9 cellular contexts compared by ENCODE assay signal in the genomic region with DNA sequence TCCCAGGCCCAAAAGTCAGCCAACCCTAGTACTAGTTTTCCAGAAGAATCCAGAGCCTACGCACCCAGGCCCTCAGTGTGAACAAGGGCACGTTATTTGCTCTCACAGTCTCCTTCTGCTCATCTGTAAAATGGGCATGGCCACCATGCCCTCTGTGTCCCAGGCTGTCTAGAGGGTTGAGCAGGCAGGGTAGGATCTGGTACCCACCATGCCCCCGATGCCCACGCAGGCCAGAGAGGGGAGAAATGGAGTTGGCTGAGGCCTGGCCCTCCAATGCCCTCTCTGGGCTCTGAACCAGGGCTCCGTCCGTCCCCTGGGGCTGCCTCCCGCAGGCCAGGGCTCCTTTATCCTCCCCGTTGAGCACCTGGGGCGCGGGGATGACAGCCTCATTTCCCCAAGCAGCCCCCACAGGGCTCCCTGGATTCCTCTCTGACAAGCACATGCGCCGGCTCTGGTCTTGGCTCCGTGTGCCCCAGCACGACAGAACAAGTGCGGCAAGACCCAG. TPM values are rescaled to one million over a fixed set of nuclear protein-coding genes. Genes with fewer than 3 reads are reported as not detected.
A peak's percentile ranks its signal among the peaks of the same experiment; 100 is the strongest.
DNase-seq lines count a peak whose midpoint lies in the region; ATAC-seq and TF ChIP-seq lines count a peak whose summit lies in the region.
"Had no signal": no experiment of that assay in that cellular context is flagged by ENCODE, and none has a peak within 500 bp of the region (broad histone marks: within the 10 kb centered on the region; RNA-seq: fewer than 3 reads in every experiment).

No MANE protein-coding gene starts in this region.

- no peaks in the 10 kb centered on the region for H3K36me3 Mint-ChIP-seq in activated T-cell treated with anti-CD3 and anti-CD28 coated beads, Interleukin-2, amount 50 U/mL, for 4 hours (ENCODE audit: insufficient read depth)
- H3K36me3 Mint-ChIP-seq: activated naive CD4-positive, alpha-beta T cell treated with anti-CD3 and anti-CD28 coated beads, Interleukin-2, amount 50 U/mL, for 72 hours had no signal

- H3K4me1 ChIP-seq in breast epithelium, result peaks cover 5 to 6% of the 10 kb centered on the region in 2 donors
- H3K4me1 ChIP-seq in mesodermal cell (ENCODE audit: control insufficient read depth, insufficient read depth, low read length, poor library complexity, severe bottlenecking), result peaks cover 45% of the 10 kb centered on the region
- H3K4me1 ChIP-seq in tibial nerve, result peaks cover 0 to 58% (median 44%) of the 10 kb centered on the region in 4 donors

- H3K4me1 Mint-ChIP-seq in activated T-cell treated with anti-CD3 and anti-CD28 coated beads, Interleukin-2, amount 50 U/mL, for 4 hours (ENCODE audit: low read depth), result peaks cover 2% of the 10 kb centered on the region

- no peaks in the 10 kb centered on the region for H3K9me3 Mint-ChIP-seq in activated T-cell treated with anti-CD3 and anti-CD28 coated beads, Interleukin-2, amount 50 U/mL, for 4 hours
- H3K9me3 Mint-ChIP-seq: activated naive CD4-positive, alpha-beta T cell treated with anti-CD3 and anti-CD28 coated beads, Interleukin-2, amount 50 U/mL, for 72 hours had no signal

- no peak for TF ChIP-seq CTCF in breast epithelium (IDR thresholded peaks at IDR 0.05)
- no peak for TF ChIP-seq CTCF in tibial nerve (IDR thresholded peaks at IDR 0.05)

- DNase-seq in activated T-cell treated with anti-CD3 and anti-CD28 coated beads, Interleukin-2, amount 50 U/mL, for 4 hours, result no peak
- no peak for DNase-seq in activated T-cell treated with anti-CD3 and anti-CD28 coated beads for 4 hours
- DNase-seq in breast epithelium (ENCODE audit: low spot score in 2 of 2), result no peak
- no peak for DNase-seq in tibial nerve (ENCODE audit: low spot score in 2 of 2)
- no peak for DNase-seq in stimulated activated CD4-positive, alpha-beta T cell treated with anti-CD3 and anti-CD28 coated beads, Interleukin-1b, Interleukin-23, amount 100 ng/mL, for 48 hours

- no peak for TF ChIP-seq EP300 in tibial nerve (IDR thresholded peaks at IDR 0.05)

- H3K36me3 ChIP-seq in breast epithelium, result no peaks in the 10 kb centered on the region
- no peaks in the 10 kb centered on the region for H3K36me3 ChIP-seq in mesodermal cell (ENCODE audit: control insufficient read depth, insufficient read depth, low read length)
- H3K36me3 ChIP-seq in tibial nerve, result no peaks in the 10 kb centered on the region

- peak overlapping the region; percentile 49 for H3K4me3 Mint-ChIP-seq in activated T-cell treated with anti-CD3 and anti-CD28 coated beads, Interleukin-2, amount 50 U/mL, for 4 hours

- H3K4me3 ChIP-seq in breast epithelium (peak overlapping the region; percentile 75 to 94 (median 87)), mesodermal cell (ENCODE audit: extremely low read depth, insufficient read depth, low read length, poor library complexity, severe bottlenecking) (peak overlapping the region; percentile 46), tibial nerve (peak overlapping the region; percentile 61 to 90 (median 72))

- ATAC-seq in activated T-cell treated with anti-CD3 and anti-CD28 coated beads, Interleukin-2, amount 50 U/mL, for 4 hours, result no peak
- ATAC-seq in GM18502 (IDR thresholded peaks at IDR 0.05; ENCODE audit: poor library complexity, unreplicated experiment), result no peak
- no peak for ATAC-seq in HG02571 (IDR thresholded peaks at IDR 0.05; ENCODE audit: unreplicated experiment)

- intact Hi-C loops in breast epithelium (cut with DNase I; ENCODE audit: low total_unique reads), result loop anchor here (5.0 kb wide), 1 partner anchor 1549 kb away; a partner anchor contains a TSS

- H3K27ac ChIP-seq in breast epithelium (peak overlapping the region; percentile 94 to 96), mesodermal cell (ENCODE audit: low read depth, low read length, severe bottlenecking) (peak overlapping the region; percentile 86), tibial nerve (peak overlapping the region; percentile 91 to 100 (median 98))

- WGBS in mesodermal cell (ENCODE audit: insufficient coverage in 2 of 2), 2 experiments, result 63 to 67% methylated on average over 10 to 11 of the region's 15 CpGs
- WGBS in tibial nerve, 2 donors, result 24 to 26% methylated on average over 6 to 15 of the region's 15 CpGs

- no peak for TF ChIP-seq POLR2A in breast epithelium (IDR thresholded peaks at IDR 0.05)
- no peak for TF ChIP-seq POLR2A in tibial nerve (IDR thresholded peaks at IDR 0.05)

- no peaks in the 10 kb centered on the region for H3K27me3 ChIP-seq in breast epithelium
- no peaks in the 10 kb centered on the region for H3K27me3 ChIP-seq in tibial nerve

- H3K27me3 Mint-ChIP-seq in activated T-cell treated with anti-CD3 and anti-CD28 coated beads, Interleukin-2, amount 50 U/mL, for 4 hours (ENCODE audit: low read depth), result peaks cover 58% of the 10 kb centered on the region

- no peaks in the 10 kb centered on the region for H3K9me3 ChIP-seq in breast epithelium
- no peaks in the 10 kb centered on the region for H3K9me3 ChIP-seq in mesodermal cell (ENCODE audit: control insufficient read depth, low read length)
- no peaks in the 10 kb centered on the region for H3K9me3 ChIP-seq in tibial nerve

RNA-seq across cellular contexts. Expression of a gene that starts 9.1 kb away (rescaled TPM):
- total RNA-seq in activated T-cell treated with anti-CD3 and anti-CD28 coated beads, Interleukin-2, amount 50 U/mL, for 4 hours, result under 1 TPM; 0.08 to 0.19 (median 0.08) TPM
- total RNA-seq in breast epithelium, result 10 to 100 TPM in 2 of 3 donors, 1 to 10 TPM in 1; 7.4 to 17.0 (median 11.7) TPM
- polyA plus RNA-seq in mesodermal cell (2013, experiment 1 of 2), result 29.9 TPM
- polyA plus RNA-seq in mesodermal cell (2013, experiment 2 of 2), result 21.6 TPM
- 10 to 100 TPM; 15.1 to 38.7 (median 27.4) TPM for total RNA-seq in tibial nerve

Comparison
In these comparisons a context has a peak if more than half of its experiments do, and no peak if none do; other contexts are left out.
1. RNA of a gene that starts 9.1 kb away (total RNA-seq): 15.1 to 38.7 TPM in tibial nerve and 7.4 to 17.0 TPM in breast epithelium; 0.08 to 0.19 TPM in activated T-cell treated with anti-CD3 and anti-CD28 coated beads, Interleukin-2, amount 50 U/mL, for 4 hours; every median in the first group is over 4 times any median in the second.
2. Peak in every context shown above with its lines, with median percentiles within 50 percentile points of each other: H3K27ac ChIP-seq and H3K4me3 ChIP-seq.